In the genomic region with DNA sequence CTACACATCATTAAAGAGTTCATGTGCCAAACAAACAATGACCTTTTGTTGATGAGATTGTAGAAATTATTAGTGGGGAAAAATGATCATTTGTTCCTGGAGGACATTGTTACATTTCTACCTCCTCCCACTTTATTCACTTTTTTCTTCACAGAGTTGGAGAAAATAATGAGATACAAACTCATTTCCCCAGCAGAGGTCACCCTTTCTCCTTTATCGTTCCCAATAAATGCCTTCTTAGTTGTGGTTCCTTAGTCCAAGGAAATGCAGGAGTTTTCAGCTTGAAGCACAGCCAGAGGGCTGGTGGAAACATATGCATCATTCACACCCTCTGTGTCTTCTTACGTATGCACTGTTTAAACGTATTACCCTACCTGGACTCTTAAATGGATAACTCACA, we compare ENCODE assay signal across 8 cellular contexts.
A peak's percentile ranks its signal among the peaks of the same experiment; 100 is the strongest.
DNase-seq lines count a peak whose midpoint lies in the region; ATAC-seq and TF ChIP-seq lines count a peak whose summit lies in the region.

No MANE protein-coding gene starts in this region.

- H3K79me2 ChIP-seq in trophoblast cell (ENCODE audit: control insufficient read depth, insufficient read depth, low read length, poor library complexity): no peaks in the 10 kb centered on the region

- H3K14ac ChIP-seq in trophoblast cell (ENCODE audit: low read length): no peak overlapping the region

- H2BK120ac ChIP-seq in trophoblast cell (ENCODE audit: insufficient read depth, low read length, poor library complexity): no peak overlapping the region

- H3K36me3 ChIP-seq in SK-N-MC (ENCODE audit: insufficient read depth, low read length): no peaks in the 10 kb centered on the region
- H3K36me3 ChIP-seq in trophoblast cell (ENCODE audit: control insufficient read depth in 1 of 2, insufficient read depth in 2 of 2, low read length in 2 of 2): no peaks in the 10 kb centered on the region

- ATAC-seq in GM18873 (IDR thresholded peaks at IDR 0.05; ENCODE audit: low FRiP score, unreplicated experiment): no peak

- H3K9ac ChIP-seq in SK-N-MC (ENCODE audit: insufficient read length): peak overlapping the region; percentile 17
- no peak overlapping the region for H3K9ac ChIP-seq in trophoblast cell (ENCODE audit: low read length)

- TF ChIP-seq CTCF in fibroblast of pulmonary artery (IDR thresholded peaks at IDR 0.05; ENCODE audit: low read length, missing control alignments): peak; percentile 60

- no peak overlapping the region for H3K4me2 ChIP-seq in trophoblast cell (ENCODE audit: low read length)

- no CpG with 5 or more reads among the region's 3 CpGs for WGBS in trophoblast cell (ENCODE audit: extremely low coverage, insufficient coverage, insufficient read length)

- no peak overlapping the region for H2AFZ ChIP-seq in trophoblast cell (ENCODE audit: insufficient read depth, low read length, poor library complexity)

- no peaks in the 10 kb centered on the region for H3K27me3 ChIP-seq in trophoblast cell (ENCODE audit: insufficient read depth, low read length)

- in situ Hi-C loops in G401 (cut with HindIII; ENCODE audit: low sequenced_read_pairs): no loop called here

- no peak overlapping the region for H3K23ac ChIP-seq in trophoblast cell (ENCODE audit: low read length)

- no peak overlapping the region for H2BK12ac ChIP-seq in trophoblast cell (ENCODE audit: low read length)

- H3K4me3 ChIP-seq in SK-N-MC (no peak overlapping the region), fibroblast of pulmonary artery (replicated peaks; ENCODE audit: low read depth, low read length) (no peak overlapping the region), trophoblast cell (ENCODE audit: low read depth, low read length) (no peak overlapping the region)

- peak overlapping the region; percentile 69 for H3K27ac ChIP-seq in SK-N-MC
- no peak overlapping the region for H3K27ac ChIP-seq in trophoblast cell (ENCODE audit: low read depth, low read length)

- H3K4me1 ChIP-seq in trophoblast cell (ENCODE audit: control insufficient read depth in 1 of 2, insufficient read depth in 2 of 2, low read length in 2 of 2): peaks cover 0 to 5% of the 10 kb centered on the region in 2 experiments

- H4K12ac ChIP-seq in trophoblast cell (ENCODE audit: low read depth, low read length): no peak overlapping the region

- H2BK5ac ChIP-seq in trophoblast cell (ENCODE audit: low read depth, low read length, poor library complexity): no peak overlapping the region

- no peak overlapping the region for H3K4ac ChIP-seq in trophoblast cell (ENCODE audit: low read depth, low read length)

- no peak overlapping the region for H4K91ac ChIP-seq in trophoblast cell (ENCODE audit: low read depth, low read length)

- no peak overlapping the region for H3K18ac ChIP-seq in trophoblast cell (ENCODE audit: low read length)

- H4K8ac ChIP-seq in trophoblast cell (ENCODE audit: low read depth, low read length): no peak overlapping the region

- DNase-seq in G401 (ENCODE audit: low spot score) (peak; percentile 56), NCI-H1092 treated with DMSO at 0.1 percent for 48 hours (lab: John Stamatoyannopoulos, UW) (peak; percentile 40), SK-N-MC (ENCODE audit: low read depth, low spot score) (peak; percentile 92), fibroblast of pulmonary artery (ENCODE audit: low read depth) (peak; percentile 84), trophoblast cell (peak; percentile 51 to 87), GF-D8 (lab: John Stamatoyannopoulos, UW) (no peak)
- DNase-seq in activated CD4-positive, CD25-positive, alpha-beta regulatory T cell (lab: John Stamatoyannopoulos, UW): no peak

- peaks cover 3% of the 10 kb centered on the region for H3K79me1 ChIP-seq in trophoblast cell (ENCODE audit: low read length)

- H3K9me3 ChIP-seq in SK-N-MC (ENCODE audit: low read depth, low read length): no peaks in the 10 kb centered on the region
- peaks cover 4% of the 10 kb centered on the region for H3K9me3 ChIP-seq in trophoblast cell (ENCODE audit: insufficient read depth, low read depth, low read length)

- H2AK5ac ChIP-seq in trophoblast cell (ENCODE audit: low read length): no peak overlapping the region

Comparison
In these comparisons a context has a peak if more than half of its experiments do, and no peak if none do; other contexts are left out.
1. DNase-seq: peak in G401 (single experiment), NCI-H1092 treated with DMSO at 0.1 percent for 48 hours (single experiment), SK-N-MC (single experiment), fibroblast of pulmonary artery (single experiment) and trophoblast cell (2 of 2); none in GF-D8 (single experiment) and activated CD4-positive, CD25-positive, alpha-beta regulatory T cell (0 of 4).